In genomic region chr16:27476240-27476639, GRCh38 we compare ENCODE assay signal across 15 cellular contexts.
DNase-seq lines count a peak whose midpoint lies in the region; ATAC-seq and TF ChIP-seq lines count a peak whose summit lies in the region.
"Had no signal": no experiment of that assay in that cellular context is flagged by ENCODE, and none has a peak within 500 bp of the region (broad histone marks: within the 10 kb centered on the region; RNA-seq: fewer than 3 reads in every experiment).

No MANE protein-coding gene starts in this region.

- no TSS peak for BruUV-seq in IMR-90 (replicated peaks; lab: Mats Ljungman, UMichigan)

- H3K4me1 Mint-ChIP-seq in chondrocyte (ENCODE audit: low read depth) (peaks cover 25% of the 10 kb centered on the region), CD14-positive monocyte (no peaks in the 10 kb centered on the region)
- H3K4me1 Mint-ChIP-seq in stimulated activated effector memory CD8-positive, alpha-beta T cell treated with anti-CD3 and anti-CD28 coated beads, Interleukin-12 subunit alpha, Interleukin-12 subunit beta, amount 100 ng/mL, for 72 hours, result no peaks in the 10 kb centered on the region

- no peak overlapping the region for H2BK12ac ChIP-seq in mesenchymal stem cell (ENCODE audit: low read length in 2 of 2)

- H4K5ac ChIP-seq in IMR-90 (ENCODE audit: low read depth, low read length), result peak overlapping the region; percentile 23; the same call in 1 of the 2 replicates

- H3K36me3 ChIP-seq in IMR-90 (ENCODE audit: control insufficient read depth, insufficient read depth, low read length) (peaks cover 67% of the 10 kb centered on the region), mesenchymal stem cell (ENCODE audit: control insufficient read depth in 1 of 2, insufficient read depth in 2 of 2, low read depth in 1 of 2, low read length in 2 of 2) (peaks cover 61 to 90% of the 10 kb centered on the region in 2 experiments), breast epithelium (peaks cover 16% of the 10 kb centered on the region)

- no peaks in the 10 kb centered on the region for H4K20me1 ChIP-seq in IMR-90 (ENCODE audit: insufficient read depth, low read length)

- H3K27me3 ChIP-seq in IMR-90 (ENCODE audit: control insufficient read depth, insufficient read depth, low read length), result no peaks in the 10 kb centered on the region
- no peaks in the 10 kb centered on the region for H3K27me3 ChIP-seq in mesenchymal stem cell (ENCODE audit: control insufficient read depth in 1 of 2, insufficient read depth in 1 of 2, low read length in 2 of 2)
- H3K27me3 ChIP-seq in breast epithelium, result no peaks in the 10 kb centered on the region

- peak overlapping the region; percentile 52 for H2BK20ac ChIP-seq in IMR-90 (ENCODE audit: low read depth, low read length)

- H2BK5ac ChIP-seq in IMR-90 (ENCODE audit: low read depth, low read length, poor library complexity, severe bottlenecking) (peak overlapping the region; percentile 48), mesenchymal stem cell (ENCODE audit: low read depth, low read length, poor library complexity, severe bottlenecking) (peak overlapping the region; percentile 85)

- DNase-seq in IMR-90 (peak; percentile 17), chondrocyte (ENCODE audit: low spot score) (peak; percentile 57), mesenchymal stem cell (no peak), breast epithelium (ENCODE audit: low spot score in 2 of 2) (no peak), CD14-positive monocyte (ENCODE audit: low spot score) (no peak)
- no peak for DNase-seq in stimulated activated effector memory CD8-positive, alpha-beta T cell treated with anti-CD3 and anti-CD28 coated beads, Interleukin-12 subunit alpha, Interleukin-12 subunit beta, amount 100 ng/mL, for 72 hours (ENCODE audit: low spot score in 2 of 2)
- DNase-seq: CD8-positive, alpha-beta T cell; DMS79 treated with DMSO at 0.1 percent for 48 hours; GF-D8; NCI-H1105 treated with DMSO at 0.1 percent for 48 hours; NCI-H1694 treated with DMSO at 0.1 percent for 48 hours; NCI-H69 had no signal

- peak overlapping the region; percentile 40 for H3K23ac ChIP-seq in IMR-90 (ENCODE audit: low read depth, low read length)
- no peak overlapping the region for H3K23ac ChIP-seq in mesenchymal stem cell (ENCODE audit: low read length in 2 of 2)

- 95% methylated on average over 6 of the region's 9 CpGs; no CpG with 5 or more reads in 1 of the 2 experiments for WGBS in IMR-90 (ENCODE audit: extremely low coverage in 2 of 2, insufficient read length in 1 of 2), 2 experiments
- WGBS in mesenchymal stem cell, result 93% methylated on average over 9 of the region's 9 CpGs

- no peaks in the 10 kb centered on the region for H3K9me3 Mint-ChIP-seq in chondrocyte (ENCODE audit: low read depth)
- no peaks in the 10 kb centered on the region for H3K9me3 Mint-ChIP-seq in stimulated activated effector memory CD8-positive, alpha-beta T cell treated with anti-CD3 and anti-CD28 coated beads, Interleukin-12 subunit alpha, Interleukin-12 subunit beta, amount 100 ng/mL, for 72 hours
- H3K9me3 Mint-ChIP-seq in CD14-positive monocyte, result no peaks in the 10 kb centered on the region
- H3K9me3 Mint-ChIP-seq: CD8-positive, alpha-beta T cell had no signal

- H4K8ac ChIP-seq in IMR-90 (ENCODE audit: low read depth in 2 of 2, low read length in 2 of 2), result peak overlapping the region; percentile 53 to 60
- H4K8ac ChIP-seq in mesenchymal stem cell (ENCODE audit: low read length), result no peak overlapping the region

- H3K4me1 ChIP-seq in IMR-90 (ENCODE audit: control insufficient read depth, insufficient read depth, low read length) (peaks cover 12% of the 10 kb centered on the region), mesenchymal stem cell (ENCODE audit: control insufficient read depth, insufficient read depth, low read depth, low read length) (peaks cover 27% of the 10 kb centered on the region), breast epithelium (no peaks in the 10 kb centered on the region)

- H3K79me1 ChIP-seq in IMR-90 (ENCODE audit: low read depth in 1 of 2, low read length in 2 of 2) (peaks cover 0 to 31% of the 10 kb centered on the region in 2 experiments; a peak in 1 of 4 replicates), mesenchymal stem cell (replicated peaks; ENCODE audit: low read length, poor library complexity, severe bottlenecking) (peaks cover 11% of the 10 kb centered on the region)

- TF ChIP-seq CTCF in IMR-90 (conservative IDR thresholded peaks at IDR 0.05; ENCODE audit: low read depth, low read length), result no peak
- peak; percentile 20 for TF ChIP-seq CTCF in chondrocyte (IDR thresholded peaks at IDR 0.05)
- TF ChIP-seq CTCF in breast epithelium (IDR thresholded peaks at IDR 0.05), result no peak
- no peak for TF ChIP-seq CTCF in CD14-positive monocyte (IDR thresholded peaks at IDR 0.05)

- dilution Hi-C loops in IMR-90 (cut with HindIII; ENCODE audit: low sequenced_read_pairs, unreplicated experiment), result no loop called here

- H3K27me3 Mint-ChIP-seq in chondrocyte (ENCODE audit: low read depth) (no peaks in the 10 kb centered on the region), CD14-positive monocyte (ENCODE audit: low read depth in 3 of 3) (peaks cover 0 to 2% (median 1%) of the 10 kb centered on the region in 3 donors)

- TF ChIP-seq RAD21 in IMR-90 (IDR thresholded peaks at IDR 0.05; ENCODE audit: low read length), result no peak

- H3K9me1 ChIP-seq in IMR-90 (ENCODE audit: insufficient read depth, low read length), result peaks cover 19% of the 10 kb centered on the region

- CTCF ChIA-PET in IMR-90 (lab: Yijun Ruan, JAX), result interaction anchor here (0.5 to 1.0 kb wide), 2 partner anchors 37 to 40 kb away, joined by 3 read pairs; no protein-coding TSS in a partner anchor

- H3K9me3 ChIP-seq in IMR-90 (ENCODE audit: control insufficient read depth, insufficient read depth, low read length) (no peaks in the 10 kb centered on the region), mesenchymal stem cell (ENCODE audit: control insufficient read depth, low read length) (no peaks in the 10 kb centered on the region), breast epithelium (no peaks in the 10 kb centered on the region)

- H3K9ac ChIP-seq in IMR-90 (ENCODE audit: low read depth, low read length) (peak overlapping the region; percentile 18; the same call in 1 of the 2 replicates), mesenchymal stem cell (ENCODE audit: low read length) (peak overlapping the region; percentile 58)

- H3K4me3 Mint-ChIP-seq in chondrocyte (ENCODE audit: unreplicated experiment), result peak overlapping the region; percentile 34
- no peak overlapping the region for H3K4me3 Mint-ChIP-seq in stimulated activated effector memory CD8-positive, alpha-beta T cell treated with anti-CD3 and anti-CD28 coated beads, Interleukin-12 subunit alpha, Interleukin-12 subunit beta, amount 100 ng/mL, for 72 hours
- H3K4me3 Mint-ChIP-seq in CD14-positive monocyte, result no peak overlapping the region
- H3K4me3 Mint-ChIP-seq: CD8-positive, alpha-beta T cell had no signal

- H2BK120ac ChIP-seq in IMR-90 (ENCODE audit: low read depth, low read length) (peak overlapping the region; percentile 59), mesenchymal stem cell (ENCODE audit: low read depth, low read length) (no peak overlapping the region)

- H3K18ac ChIP-seq in IMR-90 (ENCODE audit: low read depth, low read length) (peak overlapping the region; percentile 58; the same call in 1 of the 2 replicates), mesenchymal stem cell (ENCODE audit: low read depth in 1 of 2, low read length in 2 of 2) (no peak overlapping the region)

- H4K91ac ChIP-seq in IMR-90 (ENCODE audit: insufficient read depth, low read depth, low read length), result peak overlapping the region; percentile 95
- H4K91ac ChIP-seq in mesenchymal stem cell (ENCODE audit: low read length), result peak overlapping the region; percentile 18

- H2AFZ ChIP-seq in IMR-90 (replicated peaks; ENCODE audit: low read length, poor library complexity), result peak overlapping the region; percentile 24
- H2AFZ ChIP-seq in mesenchymal stem cell (ENCODE audit: low read depth, low read length), result no peak overlapping the region

- TF ChIP-seq POLR2A in IMR-90 (IDR thresholded peaks at IDR 0.05; ENCODE audit: low read depth, low read length), result no peak
- no peak for TF ChIP-seq POLR2A in breast epithelium (IDR thresholded peaks at IDR 0.05)

- H3K36me3 Mint-ChIP-seq in chondrocyte (ENCODE audit: low read depth), result peaks cover 46% of the 10 kb centered on the region
- peaks cover 95% of the 10 kb centered on the region for H3K36me3 Mint-ChIP-seq in stimulated activated effector memory CD8-positive, alpha-beta T cell treated with anti-CD3 and anti-CD28 coated beads, Interleukin-12 subunit alpha, Interleukin-12 subunit beta, amount 100 ng/mL, for 72 hours
- H3K36me3 Mint-ChIP-seq in CD14-positive monocyte, result peaks cover 95 to 98% of the 10 kb centered on the region in 2 donors

- H3K4ac ChIP-seq in IMR-90 (ENCODE audit: low read depth, low read length) (peak overlapping the region; percentile 73), mesenchymal stem cell (ENCODE audit: low read depth in 1 of 2, low read length in 2 of 2) (no peak overlapping the region)

- peak overlapping the region; percentile 73 for H3K14ac ChIP-seq in IMR-90 (replicated peaks; ENCODE audit: low read depth, low read length)
- H3K14ac ChIP-seq in mesenchymal stem cell (ENCODE audit: low read length in 2 of 2), result peak overlapping the region in 1 of 2 experiments; percentile 86

- H2AK5ac ChIP-seq in IMR-90 (ENCODE audit: low read depth, low read length) (peak overlapping the region; percentile 80), mesenchymal stem cell (ENCODE audit: low read length, severe bottlenecking) (peak overlapping the region; percentile 83)

- intact Hi-C loops in IMR-90 (cut with micrococcal nuclease) (no loop called here), breast epithelium (cut with DNase I; ENCODE audit: low total_unique reads) (no loop called here), CD14-positive monocyte (cut with micrococcal nuclease) (no loop called here)

- no peak overlapping the region for H3K4me3 ChIP-seq in IMR-90 (ENCODE audit: insufficient read depth, low read depth, low read length)
- no peak overlapping the region for H3K4me3 ChIP-seq in mesenchymal stem cell (ENCODE audit: insufficient read depth in 1 of 2, low read depth in 1 of 2, low read length in 2 of 2)
- H3K4me3 ChIP-seq in breast epithelium, result no peak overlapping the region

- H3K27ac ChIP-seq in IMR-90 (ENCODE audit: insufficient read depth, low read length) (peak overlapping the region; percentile 51), mesenchymal stem cell (ENCODE audit: low read length, poor library complexity, severe bottlenecking) (peak overlapping the region; percentile 87), breast epithelium (no peak overlapping the region)
- H3K27ac ChIP-seq: HL-60 had no signal

- in situ Hi-C loops in IMR-90 (cut with MboI; ENCODE audit: low sequenced_read_pairs), result no loop called here

- H2AK9ac ChIP-seq in IMR-90 (replicated peaks; ENCODE audit: low read depth, low read length, poor library complexity), result peak overlapping the region; percentile 79

- ATAC-seq in IMR-90 (ENCODE audit: low read depth) (no peak; the same call in 1 of the 2 replicates), GM19395 (IDR thresholded peaks at IDR 0.05; ENCODE audit: unreplicated experiment) (no peak), GM18858 (IDR thresholded peaks at IDR 0.05; ENCODE audit: unreplicated experiment) (no peak)
- no peak for ATAC-seq in stimulated activated effector memory CD8-positive, alpha-beta T cell treated with anti-CD3 and anti-CD28 coated beads, Interleukin-12 subunit alpha, Interleukin-12 subunit beta, amount 100 ng/mL, for 72 hours
- ATAC-seq: CD8-positive, alpha-beta T cell had no signal

- H3K4me2 ChIP-seq in IMR-90 (ENCODE audit: low read depth, low read length), result peak overlapping the region; percentile 55; the same call in 1 of the 2 replicates
- H3K4me2 ChIP-seq in mesenchymal stem cell (ENCODE audit: low read length, poor library complexity, severe bottlenecking), result no peak overlapping the region

- H2BK15ac ChIP-seq in IMR-90 (ENCODE audit: low read depth, low read length) (peak overlapping the region; percentile 64; the same call in 2 of the 3 replicates), mesenchymal stem cell (ENCODE audit: low read depth, poor library complexity, severe bottlenecking) (no peak overlapping the region)

- POLR2A ChIA-PET in IMR-90 (lab: Charles Lee; ENCODE audit: unreplicated experiment), result no interaction called here

- H3K27ac Mint-ChIP-seq in chondrocyte (ENCODE audit: unreplicated experiment) (peak overlapping the region; percentile 92), CD14-positive monocyte (peak overlapping the region in 1 of 7 donors; percentile 50)
- peak overlapping the region; percentile 5 for H3K27ac Mint-ChIP-seq in stimulated activated effector memory CD8-positive, alpha-beta T cell treated with anti-CD3 and anti-CD28 coated beads, Interleukin-12 subunit alpha, Interleukin-12 subunit beta, amount 100 ng/mL, for 72 hours

- H3K56ac ChIP-seq in IMR-90 (ENCODE audit: extremely low read depth, insufficient read depth, low read length), result peak overlapping the region; percentile 19; the same call in 1 of the 2 replicates

Comparison
In these comparisons a context has a peak if more than half of its experiments do, and no peak if none do; other contexts are left out.
1. DNase-seq: peak in IMR-90 (single experiment) and chondrocyte (single experiment); none in mesenchymal stem cell (single experiment), stimulated activated effector memory CD8-positive, alpha-beta T cell treated with anti-CD3 and anti-CD28 coated beads, Interleukin-12 subunit alpha, Interleukin-12 subunit beta, amount 100 ng/mL, for 72 hours (0 of 2), breast epithelium (0 of 2) and CD14-positive monocyte (single experiment).
2. H3K27ac ChIP-seq: peak in IMR-90 (single experiment) and mesenchymal stem cell (single experiment); none in breast epithelium (0 of 2).